23 cellular contexts compared by ENCODE assay signal in the genomic region with DNA sequence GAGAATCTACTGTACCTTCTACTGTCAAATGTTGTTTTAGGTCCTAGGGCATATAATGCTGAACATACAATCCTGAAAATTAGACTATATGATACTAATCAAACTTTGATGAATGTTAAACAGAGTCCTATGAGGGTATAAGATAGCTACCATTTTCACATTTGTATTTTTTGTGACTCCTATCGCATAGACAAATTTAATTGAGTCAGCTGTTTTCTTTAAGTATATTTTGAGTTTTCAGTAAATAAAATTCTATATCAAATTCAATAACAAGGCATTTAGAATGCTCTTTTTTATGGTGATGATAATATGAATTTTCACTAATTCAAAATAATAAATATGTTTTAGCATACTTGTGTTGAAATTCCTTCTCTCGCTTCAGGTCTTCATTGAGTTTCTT. TPM values are rescaled to one million over a fixed set of nuclear protein-coding genes. Genes with fewer than 3 reads are reported as not detected.
DNase-seq lines count a peak whose midpoint lies in the region; ATAC-seq, FAIRE-seq and TF ChIP-seq lines count a peak whose summit lies in the region.
"Had no signal": no experiment of that assay in that cellular context is flagged by ENCODE, and none has a peak within 500 bp of the region (broad histone marks: within the 10 kb centered on the region; RNA-seq: fewer than 3 reads in every experiment).

No MANE protein-coding gene starts in this region.

- TF ChIP-seq CTCF in HepG2 (CRISPR knock-in tag; IDR thresholded peaks at IDR 0.05) (no peak), right lobe of liver (IDR thresholded peaks at IDR 0.05) (no peak), K562 (IDR thresholded peaks at IDR 0.05 in 2 of 3, conservative IDR thresholded peaks at IDR 0.05 in 1 of 3; ENCODE audit: insufficient read depth in 2 of 3, low read depth in 1 of 3, low read length in 3 of 3) (no peak), osteocyte (IDR thresholded peaks at IDR 0.05) (no peak)

- no peaks in the 10 kb centered on the region for H3K9me1 ChIP-seq in K562 (ENCODE audit: control insufficient read depth, insufficient read depth, low read length)

- no peaks in the 10 kb centered on the region for H3K9me3 ChIP-seq in HepG2 (ENCODE audit: low read length)
- no peaks in the 10 kb centered on the region for H3K9me3 ChIP-seq in right lobe of liver
- no peaks in the 10 kb centered on the region for H3K9me3 ChIP-seq in K562 (replicated peaks; ENCODE audit: control insufficient read depth, insufficient read depth, low read depth, low read length)
- H3K9me3 ChIP-seq in small intestine (ENCODE audit: control insufficient read depth, low read depth), result no peaks in the 10 kb centered on the region
- H3K9me3 ChIP-seq: BE2C; BLaER1 treated with 17β-estradiol and CSF1 and Interleukin-3, amounts not matched to agents 10 nM and 100 nM had no signal

- H3K27ac ChIP-seq in HepG2 (ENCODE audit: extremely low read length, insufficient read depth, low read length) (no peak overlapping the region), right lobe of liver (no peak overlapping the region), K562 (ENCODE audit: extremely low read depth, low read depth, low read length) (no peak overlapping the region), small intestine (ENCODE audit: low read depth in 1 of 2, low read length in 1 of 2) (no peak overlapping the region)
- H3K27ac ChIP-seq: 22Rv1; BLaER1 treated with 17β-estradiol and CSF1 and Interleukin-3, amounts not matched to agents 10 nM and 100 nM had no signal

- H2AFZ ChIP-seq in HepG2 (ENCODE audit: low read length) (no peak overlapping the region), K562 (ENCODE audit: low read depth, low read length) (no peak overlapping the region)
- H2AFZ ChIP-seq: GM23338 had no signal

- in situ Hi-C loops in HepG2 (cut with HindIII; ENCODE audit: extremely low pct_ligation_motif_present, low pct_unique_long_range_greater_than_20kb) (no loop called here), K562 (cut with MboI) (no loop called here)

- no peak overlapping the region for H3K4me2 ChIP-seq in HepG2 (ENCODE audit: low read depth, low read length)
- no peak overlapping the region for H3K4me2 ChIP-seq in K562 (ENCODE audit: insufficient read depth, low read length)
- H3K4me2 ChIP-seq: BLaER1 treated with 17β-estradiol and CSF1 and Interleukin-3, amounts not matched to agents 10 nM and 100 nM; GM23338 had no signal

- no peaks in the 10 kb centered on the region for H3K36me3 Mint-ChIP-seq in osteocyte (ENCODE audit: unreplicated experiment)
- H3K36me3 Mint-ChIP-seq: CD14-positive monocyte had no signal

- POLR2A ChIA-PET in HepG2 (lab: Yijun Ruan, JAX), result no interaction called here
- POLR2A ChIA-PET in K562 (lab: Yijun Ruan, JAX), result no interaction called here

- H3K27me3 ChIP-seq in HepG2 (ENCODE audit: control insufficient read depth in 1 of 2, insufficient read depth in 2 of 2, low read length in 2 of 2), result no peaks in the 10 kb centered on the region
- H3K27me3 ChIP-seq in right lobe of liver, result no peaks in the 10 kb centered on the region
- no peaks in the 10 kb centered on the region for H3K27me3 ChIP-seq in K562 (ENCODE audit: control insufficient read depth in 2 of 2, insufficient read depth in 2 of 2, low read length in 2 of 2)
- H3K27me3 ChIP-seq in small intestine (ENCODE audit: control insufficient read depth in 2 of 2, insufficient read depth in 2 of 2, low read length in 2 of 2), result no peaks in the 10 kb centered on the region
- H3K27me3 ChIP-seq: BE2C; BLaER1 treated with 17β-estradiol and CSF1 and Interleukin-3, amounts not matched to agents 10 nM and 100 nM had no signal

- peaks cover 4% of the 10 kb centered on the region for H3K4me1 Mint-ChIP-seq in osteocyte (ENCODE audit: unreplicated experiment)
- H3K4me1 Mint-ChIP-seq: CD14-positive monocyte, GM23338 had no signal

- TF ChIP-seq EP300 in HepG2 (IDR thresholded peaks at IDR 0.05; ENCODE audit: low read depth in 2 of 2, low read length in 2 of 2), result no peak
- TF ChIP-seq EP300 in HepG2 (CRISPR knock-in tag; IDR thresholded peaks at IDR 0.05; ENCODE audit: borderline replicate concordance), result no peak
- TF ChIP-seq EP300 in K562 (IDR thresholded peaks at IDR 0.05; ENCODE audit: low read length), result no peak

- FAIRE-seq in HepG2 (lab: Jason Lieb, UNC), result no peak
- FAIRE-seq in K562 (lab: Jason Lieb, UNC), result no peak
- FAIRE-seq in small intestine (lab: Jason Lieb, UNC), result peak; percentile 65
- FAIRE-seq: A204.1, GM12878 had no signal

- H3K36me3 ChIP-seq in HepG2 (replicated peaks in 1 of 2; ENCODE audit: control insufficient read depth in 1 of 2, insufficient read depth in 2 of 2, low read length in 2 of 2) (no peaks in the 10 kb centered on the region), right lobe of liver (no peaks in the 10 kb centered on the region), K562 (ENCODE audit: control insufficient read depth, insufficient read depth, low read length) (no peaks in the 10 kb centered on the region), small intestine (ENCODE audit: control insufficient read depth in 2 of 2, insufficient read depth in 2 of 2, low read length in 2 of 2) (no peaks in the 10 kb centered on the region)
- H3K36me3 ChIP-seq: BE2C; BLaER1 treated with 17β-estradiol and CSF1 and Interleukin-3, amounts not matched to agents 10 nM and 100 nM had no signal

- ATAC-seq in HepG2 (no peak), right lobe of liver (no peak), K562 (no peak)
- ATAC-seq: GM12878, GM23338, HCT116 had no signal

- DNase-seq in HepG2 (ENCODE audit: low spot score) (no peak), right lobe of liver (no peak), K562 (ENCODE audit: extremely low read depth in 1 of 4, low spot score in 3 of 4) (no peak), small intestine (no peak), osteocyte (ENCODE audit: extremely low spot score, unreplicated experiment) (no peak), SKM-1 (lab: John Stamatoyannopoulos, UW; ENCODE audit: unreplicated experiment) (no peak)
- DNase-seq: ACHN; AML-193; BE2C; Calu3; CD4-positive, alpha-beta T cell; COR-L47; DMS153; DND-41; GDM1; H9 had no signal

- no peaks in the 10 kb centered on the region for H3K9me3 Mint-ChIP-seq in osteocyte (ENCODE audit: unreplicated experiment)
- H3K9me3 Mint-ChIP-seq: CD4-positive, alpha-beta T cell; GM23338; H9 had no signal

- WGBS in HepG2 (ENCODE audit: low lambda C conversion rate), result 77% methylated on average over 2 of the region's 2 CpGs
- 96% methylated on average over 2 of the region's 2 CpGs for WGBS in right lobe of liver (ENCODE audit: insufficient coverage, low coverage, low lambda C conversion rate, missing lambda C conversion rate)
- 76% methylated on average over 2 of the region's 2 CpGs for WGBS in K562 (ENCODE audit: insufficient coverage, low coverage, missing lambda C conversion rate)
- WGBS in small intestine, 3 donors, result 98 to 99% (median 98%) methylated on average over 2 of the region's 2 CpGs

- H3K4me3 ChIP-seq in HepG2 (replicated peaks in 1 of 3; ENCODE audit: insufficient read depth in 1 of 3, low read depth in 2 of 3, low read length in 3 of 3), result no peak overlapping the region
- no peak overlapping the region for H3K4me3 ChIP-seq in right lobe of liver
- no peak overlapping the region for H3K4me3 ChIP-seq in K562
- no peak overlapping the region for H3K4me3 ChIP-seq in small intestine (ENCODE audit: low read depth in 1 of 2, low read length in 2 of 2)
- H3K4me3 ChIP-seq: BLaER1 treated with 17β-estradiol and CSF1 and Interleukin-3, amounts not matched to agents 10 nM and 100 nM; GM12878; GM23338 had no signal

- H3K4me3 Mint-ChIP-seq in osteocyte (ENCODE audit: unreplicated experiment), result no peak overlapping the region
- H3K4me3 Mint-ChIP-seq: CD14-positive monocyte; CD4-positive, alpha-beta T cell; GM23338; H9 had no signal

- no peaks in the 10 kb centered on the region for H3K4me1 ChIP-seq in HepG2 (ENCODE audit: insufficient read depth, low read length)
- H3K4me1 ChIP-seq in right lobe of liver, result no peaks in the 10 kb centered on the region
- H3K4me1 ChIP-seq in K562 (replicated peaks in 1 of 2; ENCODE audit: control insufficient read depth in 2 of 2, insufficient read depth in 2 of 2, low read length in 2 of 2), result no peaks in the 10 kb centered on the region
- no peaks in the 10 kb centered on the region for H3K4me1 ChIP-seq in small intestine (ENCODE audit: control insufficient read depth in 2 of 2, insufficient read depth in 1 of 2, low read depth in 1 of 2, low read length in 1 of 2)
- H3K4me1 ChIP-seq: BE2C had no signal

- TF ChIP-seq POLR2A in HepG2 (IDR thresholded peaks at IDR 0.05; ENCODE audit: insufficient read depth in 1 of 2, low read depth in 2 of 2, low read length in 2 of 2), result no peak
- TF ChIP-seq POLR2A in right lobe of liver (IDR thresholded peaks at IDR 0.05), result no peak
- no peak for TF ChIP-seq POLR2A in K562 (conservative IDR thresholded peaks at IDR 0.05)

- peaks cover 4% of the 10 kb centered on the region for H3K27me3 Mint-ChIP-seq in osteocyte (ENCODE audit: unreplicated experiment)
- H3K27me3 Mint-ChIP-seq: CD4-positive, alpha-beta T cell had no signal

- H3K79me2 ChIP-seq in HepG2 (ENCODE audit: insufficient read depth, low read length) (no peaks in the 10 kb centered on the region), K562 (ENCODE audit: control insufficient read depth, insufficient read depth, low read length) (no peaks in the 10 kb centered on the region)

- H4K20me1 ChIP-seq in HepG2 (ENCODE audit: insufficient read depth, low read length) (no peaks in the 10 kb centered on the region), K562 (replicated peaks; ENCODE audit: control insufficient read depth, insufficient read depth, low read length) (no peaks in the 10 kb centered on the region)
- H4K20me1 ChIP-seq: BLaER1 treated with 17β-estradiol and CSF1 and Interleukin-3, amounts not matched to agents 10 nM and 100 nM had no signal

- TF ChIP-seq RAD21 in HepG2 (CRISPR knock-in tag; IDR thresholded peaks at IDR 0.05), result no peak
- TF ChIP-seq RAD21 in K562 (CRISPR knock-in tag; conservative IDR thresholded peaks at IDR 0.05 in 1 of 2, IDR thresholded peaks at IDR 0.05 in 1 of 2), result no peak

- intact Hi-C loops in HepG2 (cut with micrococcal nuclease; ENCODE audit: unreplicated experiment) (no loop called here), right lobe of liver (cut with DNase I) (no loop called here), K562 (cut with micrococcal nuclease) (no loop called here)

- H3K9ac ChIP-seq in HepG2 (ENCODE audit: insufficient read depth, low read depth, low read length) (no peak overlapping the region), K562 (ENCODE audit: insufficient read depth in 1 of 2, low read depth in 2 of 2, low read length in 2 of 2) (no peak overlapping the region)
- H3K9ac ChIP-seq: BLaER1 treated with 17β-estradiol and CSF1 and Interleukin-3, amounts not matched to agents 10 nM and 100 nM had no signal

- no TSS peak for BruUV-seq in HepG2 (replicated peaks; lab: Mats Ljungman, UMichigan)
- no TSS peak for BruUV-seq in K562 (replicated peaks; lab: Mats Ljungman, UMichigan)

- H3K27ac Mint-ChIP-seq in osteocyte (ENCODE audit: unreplicated experiment), result no peak overlapping the region
- H3K27ac Mint-ChIP-seq: CD4-positive, alpha-beta T cell; GM23338; H9 had no signal

- CTCF ChIA-PET in HepG2 (lab: Yijun Ruan, JAX; ENCODE audit: low intra/inter-chr PET ratio, low total read pairs), result no interaction called here
- CTCF ChIA-PET in K562 (lab: Yijun Ruan, JAX; ENCODE audit: low intra/inter-chr PET ratio), result interaction anchor here (0.6 kb wide), 1 partner anchor 832 kb away, joined by 5 read pairs; no protein-coding TSS in a partner anchor

RNA-seq across cellular contexts. Expression of a gene that starts 10.0 kb away (rescaled TPM):
- 0.07 TPM in 1 of 2 replicates, not detected in the other for total RNA-seq in HepG2 (2016; rRNA removed; fragmentation: Illumina TruSeq; extraction: Trizol)
- total RNA-seq in HepG2 (2016; cell fraction: cytosol; rRNA removed; fragmentation: Illumina TruSeq; extraction: Trizol; ENCODE audit: low read depth), result 0.26 and 0.30 TPM in 2 replicates
- 0.19 TPM in 1 of 2 replicates, not detected in the other for total RNA-seq in HepG2 (2016; cell fraction: insoluble cytoplasmic fraction; rRNA removed; fragmentation: Illumina TruSeq; extraction: Trizol)
- total RNA-seq in HepG2 (2016; cell fraction: membrane; rRNA removed; fragmentation: Illumina TruSeq; extraction: Trizol), result 0.22 TPM in 1 of 2 replicates, not detected in the other
- 0.19 TPM in 1 of 2 replicates, not detected in the other for total RNA-seq in HepG2 (2016; cell fraction: nucleus; rRNA removed; fragmentation: Illumina TruSeq; extraction: Trizol)
- 0.32 and 0.46 TPM in 2 replicates for polyA plus RNA-seq in HepG2 (2011; rRNA removed)
- 0.04 and 0.08 TPM in 2 replicates for polyA plus RNA-seq in HepG2 (2011; cell fraction: cytosol; rRNA removed)
- 0.82 and 1.2 TPM in 2 replicates for polyA plus RNA-seq in HepG2 (2011; cell fraction: nucleus; rRNA removed)
- 0.24 and 0.29 TPM in 2 replicates for polyA plus RNA-seq in HepG2 (2012)
- not detected in 2 replicates for polyA plus RNA-seq in HepG2 (2016; cell fraction: cytosol; fragmentation: Illumina TruSeq; extraction: Trizol; ENCODE audit: low read depth)
- polyA plus RNA-seq in HepG2 (2016; cell fraction: insoluble cytoplasmic fraction; fragmentation: Illumina TruSeq; extraction: Trizol; ENCODE audit: low read depth), result not detected in 2 replicates
- polyA plus RNA-seq in HepG2 (2016; cell fraction: membrane; fragmentation: Illumina TruSeq; extraction: Trizol; ENCODE audit: low read depth), result not detected in 2 replicates
- 0.79 and 1.3 TPM in 2 replicates for polyA plus RNA-seq in HepG2 (2016; cell fraction: nucleus; fragmentation: Illumina TruSeq; extraction: Trizol; ENCODE audit: insufficient read depth, low read depth)
- not detected in 2 replicates for polyA minus RNA-seq in HepG2 (2011; rRNA and poly(A)+ RNA removed; ENCODE audit: low replicate concordance)
- not detected in 2 replicates for polyA minus RNA-seq in HepG2 (2011; cell fraction: cytosol; rRNA and poly(A)+ RNA removed)
- 0.64 and 0.99 TPM in 2 replicates for polyA minus RNA-seq in HepG2 (2011; cell fraction: nucleus; rRNA and poly(A)+ RNA removed)
- under 1 TPM in 4 of 6 experiments, not detected in 2; 0.10 to 0.39 (median 0.26) TPM for total RNA-seq in right lobe of liver
- total RNA-seq in K562 (2011; cell fraction: chromatin; rRNA removed; ENCODE audit: low replicate concordance), result 0.93 and 5.3 TPM in 2 replicates
- 0.50 and 0.79 TPM in 2 replicates for total RNA-seq in K562 (2011; cell fraction: nucleolus; rRNA removed)
- 0.76 and 1.2 TPM in 2 replicates for total RNA-seq in K562 (2011; cell fraction: nucleoplasm; rRNA removed)
- 1.1 and 1.3 TPM in 2 replicates for total RNA-seq in K562 (2014; rRNA removed)
- total RNA-seq in K562 (2014; rRNA removed; fragmentation: Illumina TruSeq; extraction: Trizol), result 1.2 and 1.5 TPM in 2 replicates
- 1.2 and 1.4 TPM in 2 replicates for total RNA-seq in K562 (2015; rRNA removed; fragmentation: Illumina TruSeq; extraction: Trizol)
- total RNA-seq in K562 (2021), result 0.69 and 1.1 TPM in 2 replicates
- polyA plus RNA-seq in K562 (2011; rRNA removed), result 3.1 TPM in 2 replicates
- polyA plus RNA-seq in K562 (2011; cell fraction: cytosol; rRNA removed), result 0.10 and 0.59 TPM in 2 replicates
- 5.3 and 8.0 TPM in 2 replicates for polyA plus RNA-seq in K562 (2011; cell fraction: nucleus; rRNA removed)
- 0.70 and 1.7 TPM in 2 replicates for polyA plus RNA-seq in K562 (2012)
- 1.8 TPM in 2 replicates for polyA plus RNA-seq in K562 (2014; fragmentation: Illumina TruSeq; extraction: Trizol)
- polyA plus RNA-seq in K562 (2014; fragmentation: Nextera tagmentation; extraction: Ambion mirVana), result 1 to 10 TPM in 1 of 2 experiments, under 1 TPM in 1; 1.00 to 1.1 TPM
- 2.3 and 2.5 TPM in 2 replicates for polyA plus RNA-seq in K562 (2014; rRNA removed)
- 1.2 and 2.2 TPM in 2 replicates for polyA minus RNA-seq in K562 (2011; rRNA and poly(A)+ RNA removed)
- not detected in 2 replicates for polyA minus RNA-seq in K562 (2011; cell fraction: cytosol; rRNA and poly(A)+ RNA removed)
- polyA minus RNA-seq in K562 (2011; cell fraction: nucleus; rRNA and poly(A)+ RNA removed), result 0.40 and 1.1 TPM in 2 replicates
- 1 to 10 TPM in 2 of 3 donors, under 1 TPM in 1; 0.34 to 2.7 (median 1.1) TPM for polyA plus RNA-seq in small intestine
- total RNA-seq in osteocyte, result 0.60 and 0.73 TPM in 2 replicates

RNA-seq across cellular contexts. Expression of a gene that starts 35.1 kb away (rescaled TPM):
- total RNA-seq in HepG2 (2016; rRNA removed; fragmentation: Illumina TruSeq; extraction: Trizol) (12.4 and 15.6 TPM in 2 replicates), right lobe of liver (10 to 100 TPM in 1 of 6 experiments, 1 to 10 TPM in 5; 4.9 to 12.1 (median 6.9) TPM), K562 (2014; rRNA removed) (22.0 and 24.2 TPM in 2 replicates), K562 (2014; rRNA removed; fragmentation: Illumina TruSeq; extraction: Trizol) (30.9 and 32.3 TPM in 2 replicates), K562 (2015; rRNA removed; fragmentation: Illumina TruSeq; extraction: Trizol) (26.8 and 28.9 TPM in 2 replicates), K562 (2021) (18.7 and 22.3 TPM in 2 replicates), osteocyte (9.9 and 10.7 TPM in 2 replicates)
- total RNA-seq in HepG2 (2016; cell fraction: cytosol; rRNA removed; fragmentation: Illumina TruSeq; extraction: Trizol; ENCODE audit: low read depth), result 1.3 and 1.5 TPM in 2 replicates
- total RNA-seq in HepG2 (2016; cell fraction: insoluble cytoplasmic fraction; rRNA removed; fragmentation: Illumina TruSeq; extraction: Trizol), result 12.8 and 17.2 TPM in 2 replicates
- 2.2 and 3.6 TPM in 2 replicates for total RNA-seq in HepG2 (2016; cell fraction: membrane; rRNA removed; fragmentation: Illumina TruSeq; extraction: Trizol)
- total RNA-seq in HepG2 (2016; cell fraction: nucleus; rRNA removed; fragmentation: Illumina TruSeq; extraction: Trizol), result 23.2 and 26.0 TPM in 2 replicates
- polyA plus RNA-seq in HepG2 (2011; rRNA removed) (9.3 and 10.0 TPM in 2 replicates), K562 (2011; rRNA removed) (26.8 and 33.0 TPM in 2 replicates), K562 (2014; fragmentation: Illumina TruSeq; extraction: Trizol) (26.3 and 31.1 TPM in 2 replicates), K562 (2014; fragmentation: Nextera tagmentation; extraction: Ambion mirVana) (10 to 100 TPM; 24.2 to 24.3 TPM), K562 (2014; rRNA removed) (25.6 and 30.3 TPM in 2 replicates), small intestine (10 to 100 TPM in 1 of 3 donors, 1 to 10 TPM in 2; 7.6 to 11.6 (median 9.3) TPM)
- 1.4 and 2.1 TPM in 2 replicates for polyA plus RNA-seq in HepG2 (2011; cell fraction: cytosol; rRNA removed)
- polyA plus RNA-seq in HepG2 (2011; cell fraction: nucleus; rRNA removed), result 12.4 and 19.0 TPM in 2 replicates
- 9.4 and 9.9 TPM in 2 replicates for polyA plus RNA-seq in HepG2 (2012)
- 0.52 and 0.58 TPM in 2 replicates for polyA plus RNA-seq in HepG2 (2016; cell fraction: cytosol; fragmentation: Illumina TruSeq; extraction: Trizol; ENCODE audit: low read depth)
- polyA plus RNA-seq in HepG2 (2016; cell fraction: insoluble cytoplasmic fraction; fragmentation: Illumina TruSeq; extraction: Trizol; ENCODE audit: low read depth), result 13.6 and 15.3 TPM in 2 replicates
- polyA plus RNA-seq in HepG2 (2016; cell fraction: membrane; fragmentation: Illumina TruSeq; extraction: Trizol; ENCODE audit: low read depth), result 1.7 and 3.0 TPM in 2 replicates
- polyA plus RNA-seq in HepG2 (2016; cell fraction: nucleus; fragmentation: Illumina TruSeq; extraction: Trizol; ENCODE audit: insufficient read depth, low read depth), result 30.9 and 31.7 TPM in 2 replicates
- polyA minus RNA-seq in HepG2 (2011; rRNA and poly(A)+ RNA removed; ENCODE audit: low replicate concordance), result 1.7 and 3.2 TPM in 2 replicates
- 3.6 TPM in 2 replicates for polyA minus RNA-seq in HepG2 (2011; cell fraction: cytosol; rRNA and poly(A)+ RNA removed)
- polyA minus RNA-seq in HepG2 (2011; cell fraction: nucleus; rRNA and poly(A)+ RNA removed), result 43.8 and 51.6 TPM in 2 replicates
- total RNA-seq in K562 (2011; cell fraction: chromatin; rRNA removed; ENCODE audit: low replicate concordance), result 19.3 and 67.4 TPM in 2 replicates
- 7.8 and 12.4 TPM in 2 replicates for total RNA-seq in K562 (2011; cell fraction: nucleolus; rRNA removed)
- 20.9 and 33.7 TPM in 2 replicates for total RNA-seq in K562 (2011; cell fraction: nucleoplasm; rRNA removed)
- polyA plus RNA-seq in K562 (2011; cell fraction: cytosol; rRNA removed), result 1.8 and 4.8 TPM in 2 replicates
- 50.2 and 65.6 TPM in 2 replicates for polyA plus RNA-seq in K562 (2011; cell fraction: nucleus; rRNA removed)
- polyA plus RNA-seq in K562 (2012), result 15.6 and 16.2 TPM in 2 replicates
- 24.7 and 30.4 TPM in 2 replicates for polyA minus RNA-seq in K562 (2011; rRNA and poly(A)+ RNA removed)
- 5.4 and 12.7 TPM in 2 replicates for polyA minus RNA-seq in K562 (2011; cell fraction: cytosol; rRNA and poly(A)+ RNA removed)
- 27.5 and 45.0 TPM in 2 replicates for polyA minus RNA-seq in K562 (2011; cell fraction: nucleus; rRNA and poly(A)+ RNA removed)

RNA-seq across cellular contexts. Expression of a gene that starts 35.3 kb away (rescaled TPM):
- 10.7 and 18.0 TPM in 2 replicates for total RNA-seq in HepG2 (2016; rRNA removed; fragmentation: Illumina TruSeq; extraction: Trizol)
- total RNA-seq in HepG2 (2016; cell fraction: cytosol; rRNA removed; fragmentation: Illumina TruSeq; extraction: Trizol; ENCODE audit: low read depth), result 1.6 and 1.8 TPM in 2 replicates
- total RNA-seq in HepG2 (2016; cell fraction: insoluble cytoplasmic fraction; rRNA removed; fragmentation: Illumina TruSeq; extraction: Trizol), result 10.9 and 17.6 TPM in 2 replicates
- 4.0 and 4.5 TPM in 2 replicates for total RNA-seq in HepG2 (2016; cell fraction: membrane; rRNA removed; fragmentation: Illumina TruSeq; extraction: Trizol)
- 15.0 and 16.2 TPM in 2 replicates for total RNA-seq in HepG2 (2016; cell fraction: nucleus; rRNA removed; fragmentation: Illumina TruSeq; extraction: Trizol)
- polyA plus RNA-seq in HepG2 (2011; rRNA removed), result 1.4 and 2.3 TPM in 2 replicates
- 0.48 and 0.72 TPM in 2 replicates for polyA plus RNA-seq in HepG2 (2011; cell fraction: cytosol; rRNA removed)
- 2.1 and 2.5 TPM in 2 replicates for polyA plus RNA-seq in HepG2 (2011; cell fraction: nucleus; rRNA removed)
- 4.0 and 6.9 TPM in 2 replicates for polyA plus RNA-seq in HepG2 (2012)
- polyA plus RNA-seq in HepG2 (2016; cell fraction: cytosol; fragmentation: Illumina TruSeq; extraction: Trizol; ENCODE audit: low read depth), result 0.26 and 0.27 TPM in 2 replicates
- 14.8 and 15.6 TPM in 2 replicates for polyA plus RNA-seq in HepG2 (2016; cell fraction: insoluble cytoplasmic fraction; fragmentation: Illumina TruSeq; extraction: Trizol; ENCODE audit: low read depth)
- polyA plus RNA-seq in HepG2 (2016; cell fraction: membrane; fragmentation: Illumina TruSeq; extraction: Trizol; ENCODE audit: low read depth), result 1.1 and 1.4 TPM in 2 replicates
- polyA plus RNA-seq in HepG2 (2016; cell fraction: nucleus; fragmentation: Illumina TruSeq; extraction: Trizol; ENCODE audit: insufficient read depth, low read depth), result 23.3 and 25.3 TPM in 2 replicates
- 1.5 and 4.4 TPM in 2 replicates for polyA minus RNA-seq in HepG2 (2011; rRNA and poly(A)+ RNA removed; ENCODE audit: low replicate concordance)
- 1.3 and 2.4 TPM in 2 replicates for polyA minus RNA-seq in HepG2 (2011; cell fraction: cytosol; rRNA and poly(A)+ RNA removed)
- polyA minus RNA-seq in HepG2 (2011; cell fraction: nucleus; rRNA and poly(A)+ RNA removed), result 6.5 and 7.0 TPM in 2 replicates
- 1 to 10 TPM in 4 of 6 experiments, under 1 TPM in 2; 0.84 to 2.4 (median 1.2) TPM for total RNA-seq in right lobe of liver
- total RNA-seq in K562 (2011; cell fraction: chromatin; rRNA removed; ENCODE audit: low replicate concordance), result 6.0 and 37.1 TPM in 2 replicates
- 3.0 and 4.3 TPM in 2 replicates for total RNA-seq in K562 (2011; cell fraction: nucleolus; rRNA removed)
- total RNA-seq in K562 (2011; cell fraction: nucleoplasm; rRNA removed), result 8.9 and 14.3 TPM in 2 replicates
- 14.8 and 15.4 TPM in 2 replicates for total RNA-seq in K562 (2014; rRNA removed)
- total RNA-seq in K562 (2014; rRNA removed; fragmentation: Illumina TruSeq; extraction: Trizol), result 34.1 and 38.3 TPM in 2 replicates
- 28.8 and 32.9 TPM in 2 replicates for total RNA-seq in K562 (2015; rRNA removed; fragmentation: Illumina TruSeq; extraction: Trizol)
- total RNA-seq in K562 (2021), result 18.0 and 18.7 TPM in 2 replicates
- 8.4 and 11.6 TPM in 2 replicates for polyA plus RNA-seq in K562 (2011; rRNA removed)
- polyA plus RNA-seq in K562 (2011; cell fraction: cytosol; rRNA removed), result 0.83 and 2.3 TPM in 2 replicates
- 11.5 and 13.1 TPM in 2 replicates for polyA plus RNA-seq in K562 (2011; cell fraction: nucleus; rRNA removed)
- polyA plus RNA-seq in K562 (2012), result 11.9 and 12.3 TPM in 2 replicates
- polyA plus RNA-seq in K562 (2014; fragmentation: Illumina TruSeq; extraction: Trizol), result 22.4 and 29.2 TPM in 2 replicates
- polyA plus RNA-seq in K562 (2014; fragmentation: Nextera tagmentation; extraction: Ambion mirVana), result 10 to 100 TPM; 14.7 to 16.4 TPM
- 14.9 and 18.5 TPM in 2 replicates for polyA plus RNA-seq in K562 (2014; rRNA removed)
- 10.3 and 10.6 TPM in 2 replicates for polyA minus RNA-seq in K562 (2011; rRNA and poly(A)+ RNA removed)
- polyA minus RNA-seq in K562 (2011; cell fraction: cytosol; rRNA and poly(A)+ RNA removed), result 3.1 and 3.6 TPM in 2 replicates
- 6.6 and 12.7 TPM in 2 replicates for polyA minus RNA-seq in K562 (2011; cell fraction: nucleus; rRNA and poly(A)+ RNA removed)
- polyA plus RNA-seq in small intestine, result 1 to 10 TPM; 1.8 to 3.3 (median 1.9) TPM
- total RNA-seq in osteocyte, result 2.8 and 3.2 TPM in 2 replicates
